In the genomic region with DNA sequence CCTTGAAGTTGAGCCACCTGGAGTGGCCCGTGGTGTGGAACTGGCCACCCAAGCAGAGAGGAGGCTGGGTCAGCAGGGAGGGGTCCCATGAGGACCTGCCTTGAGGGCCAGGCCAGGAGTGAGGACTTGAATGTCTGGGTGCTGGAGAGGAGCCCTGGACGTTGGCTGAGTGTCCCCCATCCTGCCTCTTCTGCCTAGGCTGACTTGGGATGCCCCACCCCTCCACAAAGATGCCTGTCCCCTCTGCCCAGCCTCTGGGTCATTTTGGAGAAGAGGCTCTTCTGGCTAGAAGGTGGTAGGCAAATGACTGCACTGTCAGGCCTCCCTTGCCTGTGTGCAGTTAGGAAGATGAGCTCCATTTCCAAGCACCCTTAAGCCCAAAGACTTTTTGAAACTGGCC, we compare ENCODE assay signal across 9 cellular contexts. TPM values are rescaled to one million over a fixed set of nuclear protein-coding genes. Genes with fewer than 3 reads are reported as not detected.
DNase-seq lines count a peak whose midpoint lies in the region; ATAC-seq and TF ChIP-seq lines count a peak whose summit lies in the region.
"Had no signal": no experiment of that assay in that cellular context is flagged by ENCODE, and none has a peak within 500 bp of the region (broad histone marks: within the 10 kb centered on the region; RNA-seq: fewer than 3 reads in every experiment).

No MANE protein-coding gene starts in this region.

- peaks cover 12% of the 10 kb centered on the region for H3K36me3 Mint-ChIP-seq in activated CD8-positive, alpha-beta memory T cell treated with anti-CD3 and anti-CD28 coated beads, Interleukin-2, amount 10 ng/mL, durations not matched to agents 7 days and 5 days
- H3K36me3 Mint-ChIP-seq in activated T-helper 1 cell treated with anti-CD3 and anti-CD28 coated beads, Interleukin-12 subunit alpha, Interleukin-12 subunit beta, Interleukin-2, Interleukin-4 antibody, amounts not matched to agents 30 ng/mL and 10 ng/mL and 1 ng/mL, durations not matched to agents 14 hours and 24 hours and 36 hours (ENCODE audit: low read depth) = peaks cover 3% of the 10 kb centered on the region
- H3K36me3 Mint-ChIP-seq in immature natural killer cell = no peaks in the 10 kb centered on the region

- TF ChIP-seq POLR2A in testis (IDR thresholded peaks at IDR 0.05) = no peak

- peak; percentile 43 for DNase-seq in activated CD8-positive, alpha-beta memory T cell treated with anti-CD3 and anti-CD28 coated beads, Interleukin-2, amount 10 ng/mL, durations not matched to agents 7 days and 5 days
- DNase-seq in activated CD8-positive, alpha-beta memory T cell treated with anti-CD3 and anti-CD28 coated beads, Interleukin-2, amount 50 U/mL, for 48 hours = no peak
- DNase-seq in activated T-helper 1 cell treated with anti-CD3 and anti-CD28 coated beads, Interleukin-12 subunit alpha, Interleukin-12 subunit beta, Interleukin-2, Interleukin-4 antibody, amounts not matched to agents 30 ng/mL and 10 ng/mL and 1 ng/mL, durations not matched to agents 14 hours and 24 hours and 36 hours (ENCODE audit: low spot score) = no peak
- no peak for DNase-seq in immature natural killer cell
- DNase-seq in testis = no peak
- no peak for DNase-seq in middle frontal gyrus (ENCODE audit: extremely low spot score, low spot score)

- intact Hi-C loops in activated T-helper 1 cell treated with anti-CD3 and anti-CD28 coated beads, Interleukin-12 subunit alpha, Interleukin-12 subunit beta, Interleukin-2, Interleukin-4 antibody, amounts not matched to agents 30 ng/mL and 10 ng/mL and 1 ng/mL, durations not matched to agents 14 hours and 24 hours and 36 hours (cut with micrococcal nuclease) = loop anchor here (1.0 kb wide), 1 partner anchor 8 kb away; no protein-coding TSS in a partner anchor
- intact Hi-C loops in testis (cut with DNase I; ENCODE audit: low total_unique reads) = no loop called here

- no peaks in the 10 kb centered on the region for H3K36me3 ChIP-seq in testis (ENCODE audit: low read depth, missing control alignments)
- H3K36me3 ChIP-seq: adrenal gland had no signal

- no peaks in the 10 kb centered on the region for H3K9me3 ChIP-seq in testis
- H3K9me3 ChIP-seq: adrenal gland had no signal

- peaks cover 81% of the 10 kb centered on the region for H3K4me1 Mint-ChIP-seq in activated CD8-positive, alpha-beta memory T cell treated with anti-CD3 and anti-CD28 coated beads, Interleukin-2, amount 10 ng/mL, durations not matched to agents 7 days and 5 days
- H3K4me1 Mint-ChIP-seq in activated T-helper 1 cell treated with anti-CD3 and anti-CD28 coated beads, Interleukin-12 subunit alpha, Interleukin-12 subunit beta, Interleukin-2, Interleukin-4 antibody, amounts not matched to agents 30 ng/mL and 10 ng/mL and 1 ng/mL, durations not matched to agents 14 hours and 24 hours and 36 hours (ENCODE audit: low read depth) = peaks cover 69% of the 10 kb centered on the region
- H3K4me1 Mint-ChIP-seq in immature natural killer cell = peaks cover 77 to 79% of the 10 kb centered on the region in 2 donors

- H3K27ac ChIP-seq in testis = peak overlapping the region; percentile 27 to 93

- H3K27me3 ChIP-seq in testis = no peaks in the 10 kb centered on the region
- H3K27me3 ChIP-seq: adrenal gland had no signal

- H3K4me3 ChIP-seq in testis = no peak overlapping the region

- H3K4me3 Mint-ChIP-seq in activated CD8-positive, alpha-beta memory T cell treated with anti-CD3 and anti-CD28 coated beads, Interleukin-2, amount 10 ng/mL, durations not matched to agents 7 days and 5 days = peak overlapping the region; percentile 97
- H3K4me3 Mint-ChIP-seq in activated T-helper 1 cell treated with anti-CD3 and anti-CD28 coated beads, Interleukin-12 subunit alpha, Interleukin-12 subunit beta, Interleukin-2, Interleukin-4 antibody, amounts not matched to agents 30 ng/mL and 10 ng/mL and 1 ng/mL, durations not matched to agents 14 hours and 24 hours and 36 hours = peak overlapping the region; percentile 89
- peak overlapping the region; percentile 91 to 98 (median 95) for H3K4me3 Mint-ChIP-seq in immature natural killer cell

- peak overlapping the region; percentile 93 for H3K27ac Mint-ChIP-seq in activated CD8-positive, alpha-beta memory T cell treated with anti-CD3 and anti-CD28 coated beads, Interleukin-2, amount 10 ng/mL, durations not matched to agents 7 days and 5 days
- peak overlapping the region; percentile 88 for H3K27ac Mint-ChIP-seq in activated T-helper 1 cell treated with anti-CD3 and anti-CD28 coated beads, Interleukin-12 subunit alpha, Interleukin-12 subunit beta, Interleukin-2, Interleukin-4 antibody, amounts not matched to agents 30 ng/mL and 10 ng/mL and 1 ng/mL, durations not matched to agents 14 hours and 24 hours and 36 hours
- peak overlapping the region; percentile 89 to 98 (median 95) for H3K27ac Mint-ChIP-seq in immature natural killer cell

- CTCF ChIA-PET in activated CD8-positive, alpha-beta memory T cell treated with anti-CD3 and anti-CD28 coated beads, Interleukin-2, amount 10 ng/mL, durations not matched to agents 7 days and 5 days (lab: Charles Lee) = interaction anchor here (1.1 to 17.3 kb wide), 9 partner anchors 8 to 168 kb away, joined by 3 to 278 read pairs (median 6); a partner anchor contains a TSS

- peaks cover 62% of the 10 kb centered on the region for H3K4me1 ChIP-seq in testis

- no peak for ATAC-seq in activated CD8-positive, alpha-beta memory T cell treated with anti-CD3 and anti-CD28 coated beads, Interleukin-2, amount 10 ng/mL, durations not matched to agents 7 days and 5 days
- ATAC-seq in GM19452 (IDR thresholded peaks at IDR 0.05; ENCODE audit: unreplicated experiment) (no peak), GM18511 (IDR thresholded peaks at IDR 0.05; ENCODE audit: unreplicated experiment) (no peak)

- WGBS in testis, 2 donors = 23 to 26% methylated on average over 2 of the region's 2 CpGs

- no peaks in the 10 kb centered on the region for H3K9me3 Mint-ChIP-seq in activated CD8-positive, alpha-beta memory T cell treated with anti-CD3 and anti-CD28 coated beads, Interleukin-2, amount 10 ng/mL, durations not matched to agents 7 days and 5 days (ENCODE audit: low read depth)
- H3K9me3 Mint-ChIP-seq in activated T-helper 1 cell treated with anti-CD3 and anti-CD28 coated beads, Interleukin-12 subunit alpha, Interleukin-12 subunit beta, Interleukin-2, Interleukin-4 antibody, amounts not matched to agents 30 ng/mL and 10 ng/mL and 1 ng/mL, durations not matched to agents 14 hours and 24 hours and 36 hours = no peaks in the 10 kb centered on the region
- H3K9me3 Mint-ChIP-seq in immature natural killer cell = no peaks in the 10 kb centered on the region

- H3K27me3 Mint-ChIP-seq in activated CD8-positive, alpha-beta memory T cell treated with anti-CD3 and anti-CD28 coated beads, Interleukin-2, amount 10 ng/mL, durations not matched to agents 7 days and 5 days = peaks cover 3% of the 10 kb centered on the region
- H3K27me3 Mint-ChIP-seq in activated T-helper 1 cell treated with anti-CD3 and anti-CD28 coated beads, Interleukin-12 subunit alpha, Interleukin-12 subunit beta, Interleukin-2, Interleukin-4 antibody, amounts not matched to agents 30 ng/mL and 10 ng/mL and 1 ng/mL, durations not matched to agents 14 hours and 24 hours and 36 hours (ENCODE audit: insufficient read depth) = peaks cover 5% of the 10 kb centered on the region
- H3K27me3 Mint-ChIP-seq in immature natural killer cell (ENCODE audit: low read depth in 3 of 3) = peaks cover 17 to 28% (median 26%) of the 10 kb centered on the region in 3 donors

- no peak for TF ChIP-seq CTCF in testis (IDR thresholded peaks at IDR 0.05)

RNA-seq across cellular contexts. Expression of a gene that starts 1.7 kb away (rescaled TPM):
- total RNA-seq in activated CD8-positive, alpha-beta memory T cell treated with anti-CD3 and anti-CD28 coated beads, Interleukin-2, amount 10 ng/mL, durations not matched to agents 7 days and 5 days = 100 to 1,000 TPM; 197 to 247 TPM
- total RNA-seq in activated T-helper 1 cell treated with anti-CD3 and anti-CD28 coated beads, Interleukin-12 subunit alpha, Interleukin-12 subunit beta, Interleukin-2, Interleukin-4 antibody, amounts not matched to agents 30 ng/mL and 10 ng/mL and 1 ng/mL, durations not matched to agents 14 hours and 24 hours and 36 hours = 135 and 141 TPM in 2 replicates
- 100 to 1,000 TPM in 2 of 3 donors, 10 to 100 TPM in 1; 73.5 to 122 (median 107) TPM for polyA plus RNA-seq in immature natural killer cell
- total RNA-seq in testis = 100 to 1,000 TPM in 1 of 2 donors, 10 to 100 TPM in 1; 90.3 to 118 TPM
- 80.5 TPM for polyA plus RNA-seq in testis (ENCODE audit: insufficient read depth, low read depth, low replicate concordance)

RNA-seq across cellular contexts. Expression of a gene that starts 17.0 kb away (rescaled TPM):
- total RNA-seq in activated CD8-positive, alpha-beta memory T cell treated with anti-CD3 and anti-CD28 coated beads, Interleukin-2, amount 10 ng/mL, durations not matched to agents 7 days and 5 days = 10 to 100 TPM; 29.6 to 30.0 TPM
- 9.0 and 10.7 TPM in 2 replicates for total RNA-seq in activated T-helper 1 cell treated with anti-CD3 and anti-CD28 coated beads, Interleukin-12 subunit alpha, Interleukin-12 subunit beta, Interleukin-2, Interleukin-4 antibody, amounts not matched to agents 30 ng/mL and 10 ng/mL and 1 ng/mL, durations not matched to agents 14 hours and 24 hours and 36 hours
- polyA plus RNA-seq in immature natural killer cell (10 to 100 TPM; 29.7 to 32.2 (median 31.2) TPM), testis (ENCODE audit: insufficient read depth, low read depth, low replicate concordance) (493 TPM)
- 1,000 to 10,000 TPM in 1 of 2 donors, 100 to 1,000 TPM in 1; 1,000 to 1,122 TPM for total RNA-seq in testis

RNA-seq across cellular contexts. Expression of a gene that starts 23.5 kb away (rescaled TPM):
- total RNA-seq in activated CD8-positive, alpha-beta memory T cell treated with anti-CD3 and anti-CD28 coated beads, Interleukin-2, amount 10 ng/mL, durations not matched to agents 7 days and 5 days = under 1 TPM in 1 of 2 experiments, not detected in 1; 0.12 TPM
- total RNA-seq in activated T-helper 1 cell treated with anti-CD3 and anti-CD28 coated beads, Interleukin-12 subunit alpha, Interleukin-12 subunit beta, Interleukin-2, Interleukin-4 antibody, amounts not matched to agents 30 ng/mL and 10 ng/mL and 1 ng/mL, durations not matched to agents 14 hours and 24 hours and 36 hours = not detected in 2 replicates
- polyA plus RNA-seq in immature natural killer cell = 10 to 100 TPM in 1 of 3 donors, 1 to 10 TPM in 2; 2.7 to 18.1 (median 7.7) TPM
- 1 to 10 TPM; 1.6 to 4.0 TPM for total RNA-seq in testis
- 3.4 TPM for polyA plus RNA-seq in testis (ENCODE audit: insufficient read depth, low read depth, low replicate concordance)

RNA-seq across cellular contexts. Expression of a gene that starts 35.0 kb away (rescaled TPM):
- not detected for total RNA-seq in activated CD8-positive, alpha-beta memory T cell treated with anti-CD3 and anti-CD28 coated beads, Interleukin-2, amount 10 ng/mL, durations not matched to agents 7 days and 5 days
- total RNA-seq in activated T-helper 1 cell treated with anti-CD3 and anti-CD28 coated beads, Interleukin-12 subunit alpha, Interleukin-12 subunit beta, Interleukin-2, Interleukin-4 antibody, amounts not matched to agents 30 ng/mL and 10 ng/mL and 1 ng/mL, durations not matched to agents 14 hours and 24 hours and 36 hours = not detected in 2 replicates
- polyA plus RNA-seq in immature natural killer cell (not detected), testis (ENCODE audit: insufficient read depth, low read depth, low replicate concordance) (1.0 TPM)
- 1 to 10 TPM in 1 of 2 donors, under 1 TPM in 1; 0.93 to 2.5 TPM for total RNA-seq in testis

Comparison
In these comparisons a context has a peak if more than half of its experiments do, and no peak if none do; other contexts are left out.
1. RNA of a gene that starts 17.0 kb away (total RNA-seq): 1,000 to 1,122 TPM in testis; 29.6 to 30.0 TPM in activated CD8-positive, alpha-beta memory T cell treated with anti-CD3 and anti-CD28 coated beads, Interleukin-2, amount 10 ng/mL, durations not matched to agents 7 days and 5 days and 9.0 to 10.7 TPM in activated T-helper 1 cell treated with anti-CD3 and anti-CD28 coated beads, Interleukin-12 subunit alpha, Interleukin-12 subunit beta, Interleukin-2, Interleukin-4 antibody, amounts not matched to agents 30 ng/mL and 10 ng/mL and 1 ng/mL, durations not matched to agents 14 hours and 24 hours and 36 hours; every median in the first group is over 10 times any median in the second.
2. Peak in every context shown above with its lines, with median percentiles within 50 percentile points of each other: H3K27ac Mint-ChIP-seq and H3K4me3 Mint-ChIP-seq.